In genomic region chr9:134297082-134297415, GRCh38 we compare ENCODE assay signal across 26 cellular contexts.
"Had no signal": no experiment of that assay in that cellular context is flagged by ENCODE, and none has a peak within 500 bp of the region (broad histone marks: within the 10 kb centered on the region; RNA-seq: fewer than 3 reads in every experiment).

No MANE protein-coding gene starts in this region.

- H3K9me3 ChIP-seq: esophagus squamous epithelium, heart right ventricle, pancreas, stomach, thyroid gland, vagina had no signal

- H3K27me3 ChIP-seq: pancreas, thyroid gland, vagina had no signal

- H3K4me3 ChIP-seq: esophagus squamous epithelium, heart right ventricle, pancreas, smooth muscle cell, stomach, thyroid gland, vagina had no signal

- ATAC-seq: heart right ventricle; naive thymus-derived CD4-positive, alpha-beta T cell; pancreas; sciatic nerve; stimulated activated effector memory CD8-positive, alpha-beta T cell treated with anti-CD3 and anti-CD28 coated beads, Interleukin-12 subunit alpha, Interleukin-12 subunit beta, amount 100 ng/mL, for 72 hours had no signal

- DNase-seq: cortex of kidney; effector memory CD8-positive, alpha-beta T cell; erythroblast; esophagus squamous epithelium; foreskin melanocyte; hippocampal formation; kidney glomerular epithelial cell; mesenchymal stem cell; naive thymus-derived CD4-positive, alpha-beta T cell; nephron progenitor cell; occipital lobe; retina; stimulated activated CD4-positive, alpha-beta T cell treated with anti-CD3 and anti-CD28 coated beads, Interleukin-2, amount 100 ng/mL, for 24 hours; stimulated activated CD4-positive, alpha-beta T cell treated with anti-CD3 and anti-CD28 coated beads, Interleukin-4, amount 100 ng/mL, for 24 hours; stimulated activated naive CD4-positive, alpha-beta T cell treated with Interleukin-2 at 50 U/mL for 16 hours; stomach; thyroid gland; trophoblast cell had no signal

- H3K27ac ChIP-seq: esophagus squamous epithelium, heart right ventricle, pancreas, stomach, thyroid gland, vagina had no signal

- H3K36me3 ChIP-seq: esophagus squamous epithelium, heart right ventricle, pancreas, stomach, thyroid gland, vagina had no signal

- FAIRE-seq: endometrium, islet of Langerhans, pancreas had no signal

- H3K4me1 ChIP-seq: pancreas had no signal
